Comparison of ENCODE assay signal across 8 cellular contexts in genomic region chr2:97589257-97589597, GRCh38. TPM values are rescaled to one million over a fixed set of nuclear protein-coding genes. Genes with fewer than 3 reads are reported as not detected.
DNase-seq lines count a peak whose midpoint lies in the region; ATAC-seq and TF ChIP-seq lines count a peak whose summit lies in the region.
"Not testable (repeated sequence)": the region's sequence is repeated elsewhere in the genome, so short reads cannot be mapped to it uniquely, and the experiment has no call there.

No MANE protein-coding gene starts in this region.

- ATAC-seq in GM23338 = peak; percentile 32
- not testable (repeated sequence) for ATAC-seq in activated T-helper 17 cell treated with anti-CD3 and anti-CD28 coated beads, Interleukin-2, amount 50 U/mL, for 72 hours (replicated peaks); natural killer cell; stimulated activated naive B cell treated with anti-CD40 and anti-IgM and Interleukin-4, amounts not matched to agents 10 μg/mL and 1 μg/mL and 100 μg/mL, for 72 hours (replicated peaks)

- not testable (repeated sequence) for H3K9me2 ChIP-seq in GM23338 (ENCODE audit: insufficient read depth); OCI-LY7 (ENCODE audit: insufficient read depth, low read length)

- DNase-seq in AG09309 (ENCODE audit: low read depth); GM23338 (ENCODE audit: low spot score); OCI-LY7 (ENCODE audit: low spot score); iPS DF 6.9 (ENCODE audit: low read depth, low spot score); natural killer cell; stimulated activated naive B cell treated with anti-CD40 and anti-IgM and Interleukin-4, amounts not matched to agents 10 μg/mL and 1 μg/mL and 100 μg/mL, for 72 hours: not testable (repeated sequence)

- H3K4me2 ChIP-seq in GM23338 = peak overlapping the region; percentile 91
- peak overlapping the region; percentile 63; the same call in 1 of the 2 replicates for H3K4me2 ChIP-seq in OCI-LY7 (ENCODE audit: low read length)

- H2AFZ ChIP-seq in GM23338 (peak overlapping the region; percentile 94; the same call in 1 of the 2 replicates), OCI-LY7 (ENCODE audit: low read length) (0 out of 2 replicates have a peak overlapping the region, but pooled peaks have one; percentile 54)

- H3K9me3 ChIP-seq in OCI-LY7 (ENCODE audit: low read length); iPS DF 6.9 (ENCODE audit: control insufficient read depth, insufficient read depth, low read length): not testable (repeated sequence)

- CTCF ChIA-PET in OCI-LY7 (lab: Charles Lee; ENCODE audit: unreplicated experiment) = not testable (repeated sequence)

- not testable (repeated sequence) for H3K27ac Mint-ChIP-seq in GM23338
- peak overlapping the region; percentile 99 for H3K27ac Mint-ChIP-seq in activated T-helper 17 cell treated with anti-CD3 and anti-CD28 coated beads, Interleukin-2, amount 50 U/mL, for 72 hours
- peak overlapping the region; percentile 86 for H3K27ac Mint-ChIP-seq in dendritic cell treated with granulocyte-macrophage colony-stimulating factor and Interleukin-4, amounts not matched to agents 40 ng/mL and 50 ng/mL, for 4 days
- H3K27ac Mint-ChIP-seq in natural killer cell = peak overlapping the region; percentile 90 to 91
- H3K27ac Mint-ChIP-seq in stimulated activated naive B cell treated with anti-CD40 and anti-IgM and Interleukin-4, amounts not matched to agents 10 μg/mL and 1 μg/mL and 100 μg/mL, for 72 hours = peak overlapping the region; percentile 98

- POLR2A ChIA-PET in OCI-LY7 (lab: Charles Lee) = interaction anchor here (1.0 kb wide), 1 partner anchor 75 kb away, joined by 3 read pairs; the partner anchor contains the start of gene ACTR1B

- TF ChIP-seq CTCF in AG09309 (IDR thresholded peaks at IDR 0.05; ENCODE audit: control insufficient read depth, insufficient read depth, low read depth, low read length, missing control alignments); GM23338 (conservative IDR thresholded peaks at IDR 0.05; ENCODE audit: low read depth in 2 of 2); OCI-LY7 (conservative IDR thresholded peaks at IDR 0.05; ENCODE audit: low read length); natural killer cell (IDR thresholded peaks at IDR 0.05): not testable (repeated sequence)

- H3K4me3 ChIP-seq in AG09309 (ENCODE audit: control insufficient read depth, low read depth, low read length) (peak overlapping the region; percentile 47), GM23338 (peak overlapping the region; percentile 79), OCI-LY7 (ENCODE audit: low read depth, low read length, poor library complexity, severe bottlenecking) (peak overlapping the region; percentile 73), iPS DF 6.9 (ENCODE audit: low read length) (peak overlapping the region; percentile 40; the same call in 1 of the 2 replicates)

- H3K27me3 ChIP-seq in GM23338 (ENCODE audit: insufficient read depth); iPS DF 6.9 (ENCODE audit: control insufficient read depth, insufficient read depth, low read length): not testable (repeated sequence)

- H3K4me3 Mint-ChIP-seq in GM23338 (peak overlapping the region; percentile 96), natural killer cell (peak overlapping the region; percentile 95)
- H3K4me3 Mint-ChIP-seq in activated T-helper 17 cell treated with anti-CD3 and anti-CD28 coated beads, Interleukin-2, amount 50 U/mL, for 72 hours = peak overlapping the region; percentile 100
- peak overlapping the region; percentile 87 for H3K4me3 Mint-ChIP-seq in dendritic cell treated with granulocyte-macrophage colony-stimulating factor and Interleukin-4, amounts not matched to agents 40 ng/mL and 50 ng/mL, for 4 days
- peak overlapping the region; percentile 99 for H3K4me3 Mint-ChIP-seq in stimulated activated naive B cell treated with anti-CD40 and anti-IgM and Interleukin-4, amounts not matched to agents 10 μg/mL and 1 μg/mL and 100 μg/mL, for 72 hours

- not testable (repeated sequence) for H3K4me1 Mint-ChIP-seq in GM23338; activated T-helper 17 cell treated with anti-CD3 and anti-CD28 coated beads, Interleukin-2, amount 50 U/mL, for 72 hours; natural killer cell; stimulated activated naive B cell treated with anti-CD40 and anti-IgM and Interleukin-4, amounts not matched to agents 10 μg/mL and 1 μg/mL and 100 μg/mL, for 72 hours
- H3K4me1 Mint-ChIP-seq in dendritic cell treated with granulocyte-macrophage colony-stimulating factor and Interleukin-4, amounts not matched to agents 40 ng/mL and 50 ng/mL, for 4 days (ENCODE audit: low read depth) = peaks cover 11% of the 10 kb centered on the region

- not testable (repeated sequence) for H3K27ac ChIP-seq in GM23338 (ENCODE audit: low read depth); iPS DF 6.9 (ENCODE audit: low read length)
- peak overlapping the region; percentile 88 for H3K27ac ChIP-seq in OCI-LY7 (ENCODE audit: low read depth, low read length, poor library complexity, severe bottlenecking)

- H3K36me3 Mint-ChIP-seq in GM23338 (ENCODE audit: low read depth); dendritic cell treated with granulocyte-macrophage colony-stimulating factor and Interleukin-4, amounts not matched to agents 40 ng/mL and 50 ng/mL, for 4 days (ENCODE audit: low read depth); natural killer cell; stimulated activated naive B cell treated with anti-CD40 and anti-IgM and Interleukin-4, amounts not matched to agents 10 μg/mL and 1 μg/mL and 100 μg/mL, for 72 hours: not testable (repeated sequence)
- peaks cover 16% of the 10 kb centered on the region for H3K36me3 Mint-ChIP-seq in activated T-helper 17 cell treated with anti-CD3 and anti-CD28 coated beads, Interleukin-2, amount 50 U/mL, for 72 hours (ENCODE audit: low read depth)

- intact Hi-C loops in OCI-LY7 (cut with micrococcal nuclease; ENCODE audit: unreplicated experiment); dendritic cell treated with granulocyte-macrophage colony-stimulating factor and Interleukin-4, amounts not matched to agents 40 ng/mL and 50 ng/mL, for 4 days (cut with micrococcal nuclease); natural killer cell (cut with micrococcal nuclease): not testable (repeated sequence)

- H3K79me2 ChIP-seq in GM23338 (replicated peaks; ENCODE audit: insufficient read depth) = not testable (repeated sequence)
- peaks cover 16% of the 10 kb centered on the region for H3K79me2 ChIP-seq in OCI-LY7 (ENCODE audit: insufficient read depth, low read depth, low read length)

- not testable (repeated sequence) for BruUV-seq in OCI-LY7 (replicated peaks; lab: Mats Ljungman, UMichigan)

- not testable (repeated sequence) for H3K36me3 ChIP-seq in GM23338 (ENCODE audit: insufficient read depth); OCI-LY7 (ENCODE audit: insufficient read depth, low read length); iPS DF 6.9 (ENCODE audit: control insufficient read depth, insufficient read depth, low read length)

- no CpG with 5 or more reads among the region's 14 CpGs for WGBS in iPS DF 6.9 (ENCODE audit: insufficient coverage, insufficient read length)

- not testable (repeated sequence) for H3F3A ChIP-seq in GM23338 (replicated peaks; ENCODE audit: low read depth)

- not testable (repeated sequence) for H4K20me1 ChIP-seq in GM23338 (replicated peaks; ENCODE audit: insufficient read depth); OCI-LY7 (ENCODE audit: insufficient read depth, low read length)

- not testable (repeated sequence) for H3K9me3 Mint-ChIP-seq in GM23338; activated T-helper 17 cell treated with anti-CD3 and anti-CD28 coated beads, Interleukin-2, amount 50 U/mL, for 72 hours; dendritic cell treated with granulocyte-macrophage colony-stimulating factor and Interleukin-4, amounts not matched to agents 40 ng/mL and 50 ng/mL, for 4 days; natural killer cell; stimulated activated naive B cell treated with anti-CD40 and anti-IgM and Interleukin-4, amounts not matched to agents 10 μg/mL and 1 μg/mL and 100 μg/mL, for 72 hours

- not testable (repeated sequence) for H3K27me3 Mint-ChIP-seq in GM23338 (ENCODE audit: insufficient read depth, low read depth, poor library complexity); activated T-helper 17 cell treated with anti-CD3 and anti-CD28 coated beads, Interleukin-2, amount 50 U/mL, for 72 hours; dendritic cell treated with granulocyte-macrophage colony-stimulating factor and Interleukin-4, amounts not matched to agents 40 ng/mL and 50 ng/mL, for 4 days; natural killer cell (ENCODE audit: low read depth in 2 of 2); stimulated activated naive B cell treated with anti-CD40 and anti-IgM and Interleukin-4, amounts not matched to agents 10 μg/mL and 1 μg/mL and 100 μg/mL, for 72 hours

- not testable (repeated sequence) for H3K4me1 ChIP-seq in GM23338 (ENCODE audit: insufficient read depth); OCI-LY7 (ENCODE audit: insufficient read depth, low read length, poor library complexity, severe bottlenecking); iPS DF 6.9 (ENCODE audit: control insufficient read depth, insufficient read depth, low read length)

RNA-seq across cellular contexts. Expression of gene ANKRD36B, which starts 0.5 kb away (rescaled TPM):
- total RNA-seq in GM23338 (2014; rRNA removed; shearing (Covaris generic)) = 13.9 and 15.7 TPM in 2 replicates
- polyA plus RNA-seq in GM23338 (2016; fragmentation: Nextera tagmentation; extraction: Ambion mirVana) = 9.4 and 14.5 TPM in 2 replicates
- total RNA-seq in OCI-LY7 (2014; rRNA removed; shearing (Covaris generic)) = 84.9 and 132 TPM in 2 replicates
- total RNA-seq in OCI-LY7 (2022) = 59.6 and 70.4 TPM in 2 replicates
- 10 to 100 TPM; 48.6 to 53.0 TPM for total RNA-seq in activated T-helper 17 cell treated with anti-CD3 and anti-CD28 coated beads, Interleukin-2, amount 50 U/mL, for 72 hours
- total RNA-seq in natural killer cell = 10 to 100 TPM; 57.1 to 76.5 (median 71.8) TPM

RNA-seq across cellular contexts. Expression of gene COX5B, which starts 56.6 kb away (rescaled TPM):
- 260 and 305 TPM in 2 replicates for total RNA-seq in GM23338 (2014; rRNA removed; shearing (Covaris generic))
- polyA plus RNA-seq in GM23338 (2016; fragmentation: Nextera tagmentation; extraction: Ambion mirVana) = 666 and 733 TPM in 2 replicates
- 237 and 276 TPM in 2 replicates for total RNA-seq in OCI-LY7 (2014; rRNA removed; shearing (Covaris generic))
- total RNA-seq in OCI-LY7 (2022) = 156 and 171 TPM in 2 replicates
- total RNA-seq in activated T-helper 17 cell treated with anti-CD3 and anti-CD28 coated beads, Interleukin-2, amount 50 U/mL, for 72 hours = 100 to 1,000 TPM; 218 to 235 TPM
- 100 to 1,000 TPM; 101 to 126 (median 122) TPM for total RNA-seq in natural killer cell
